8 cellular contexts compared by ENCODE assay signal in genomic region chr17:55237826-55238196, GRCh38. TPM values are rescaled to one million over a fixed set of nuclear protein-coding genes. Genes with fewer than 3 reads are reported as not detected.
DNase-seq lines count a peak whose midpoint lies in the region; ATAC-seq, FAIRE-seq and TF ChIP-seq lines count a peak whose summit lies in the region.

No MANE protein-coding gene starts in this region.

- TF ChIP-seq CTCF in A549 (IDR thresholded peaks at IDR 0.05) (no peak), HCT116 (IDR thresholded peaks at IDR 0.05 in 2 of 3, conservative IDR thresholded peaks at IDR 0.05 in 1 of 3; ENCODE audit: borderline replicate concordance in 1 of 3, insufficient read depth in 1 of 3, low read depth in 2 of 3, low read length in 2 of 3) (no peak), astrocyte of the spinal cord (IDR thresholded peaks at IDR 0.05; ENCODE audit: low read depth, low read length) (no peak)

- H2AFZ ChIP-seq in HCT116 (ENCODE audit: low read depth, low read length, poor library complexity, severe bottlenecking): peak overlapping the region; percentile 81
- peak overlapping the region; percentile 51 for H2AFZ ChIP-seq in mesenchymal stem cell (ENCODE audit: low read depth, low read length)

- BruUV-seq in HCT116 (replicated peaks; lab: Mats Ljungman, UMichigan): no TSS peak

- in situ Hi-C loops in astrocyte of the spinal cord (cut with HindIII; ENCODE audit: low sequenced_read_pairs): no loop called here

- no peak for FAIRE-seq in A549 (lab: Jason Lieb, UNC)

- H3K36me3 ChIP-seq in HCT116 (ENCODE audit: control insufficient read depth in 1 of 2, insufficient read depth in 2 of 2, low read length in 2 of 2) (no peaks in the 10 kb centered on the region), mesenchymal stem cell (ENCODE audit: control insufficient read depth in 1 of 2, insufficient read depth in 2 of 2, low read depth in 1 of 2, low read length in 2 of 2) (no peaks in the 10 kb centered on the region)

- POLR2A ChIA-PET in A549 (lab: Yijun Ruan, JAX) (interaction anchor here (0.6 to 1.5 kb wide), 4 partner anchors 17 to 1676 kb away, joined by 3 to 4 read pairs (median 3); partner anchors contain the start of genes PCTP and TRIM25), HCT116 (lab: Charles Lee) (interaction anchor here (0.8 to 1.0 kb wide), 4 partner anchors 12 to 147 kb away, joined by 3 read pairs; no protein-coding TSS in a partner anchor)

- no peak for TF ChIP-seq EP300 in A549 (IDR thresholded peaks at IDR 0.05)

- H3K23ac ChIP-seq in mesenchymal stem cell (ENCODE audit: low read length in 2 of 2): no peak overlapping the region

- no peak for DNase-seq in A549 (ENCODE audit: low read depth in 1 of 2, low spot score in 1 of 2)
- no peak for DNase-seq in HCT116 (ENCODE audit: low read depth, low spot score)
- DNase-seq in astrocyte of the spinal cord (ENCODE audit: low read depth, low spot score): no peak
- DNase-seq in mesenchymal stem cell: no peak
- no peak for DNase-seq in NCI-H345 treated with DMSO at 0.1 percent for 48 hours (lab: John Stamatoyannopoulos, UW; ENCODE audit: unreplicated experiment)
- no peak for DNase-seq in DMS153 (lab: John Stamatoyannopoulos, UW)
- DNase-seq in NCI-H774 (lab: John Stamatoyannopoulos, UW): no peak

- WGBS in A549 (ENCODE audit: missing lambda C conversion rate): 18% methylated on average over 7 of the region's 7 CpGs
- 55% methylated on average over 7 of the region's 7 CpGs for WGBS in mesenchymal stem cell

- CTCF ChIA-PET in A549 (lab: Yijun Ruan, JAX) (interaction anchor here (1.2 to 3.0 kb wide), 10 partner anchors 9 to 121 kb away, joined by 3 to 12 read pairs (median 4); no protein-coding TSS in a partner anchor), HCT116 (lab: Charles Lee) (interaction anchor here (1.2 to 1.5 kb wide), 2 partner anchors 110 to 232 kb away, joined by 4 to 5 read pairs; no protein-coding TSS in a partner anchor)

- H4K20me1 ChIP-seq in HCT116 (ENCODE audit: insufficient read depth): no peaks in the 10 kb centered on the region

- H3K79me2 ChIP-seq in HCT116 (ENCODE audit: insufficient read depth, low read length): no peaks in the 10 kb centered on the region

- H2BK5ac ChIP-seq in mesenchymal stem cell (ENCODE audit: low read depth, low read length, poor library complexity, severe bottlenecking): no peak overlapping the region

- no peak overlapping the region for H3K9ac ChIP-seq in HCT116 (ENCODE audit: low read length)
- H3K9ac ChIP-seq in mesenchymal stem cell (ENCODE audit: low read length): peak overlapping the region; percentile 85

- no peaks in the 10 kb centered on the region for H3K9me3 ChIP-seq in A549
- H3K9me3 ChIP-seq in HCT116 (ENCODE audit: control insufficient read depth in 1 of 2, insufficient read depth in 1 of 2, low read depth in 1 of 2, low read length in 2 of 2): no peaks in the 10 kb centered on the region
- no peaks in the 10 kb centered on the region for H3K9me3 ChIP-seq in mesenchymal stem cell (ENCODE audit: control insufficient read depth, low read length)

- H3K18ac ChIP-seq in mesenchymal stem cell (ENCODE audit: low read depth in 1 of 2, low read length in 2 of 2): peak overlapping the region in 1 of 2 experiments; percentile 2

- H2BK120ac ChIP-seq in mesenchymal stem cell (ENCODE audit: low read depth, low read length): no peak overlapping the region

- RAD21 ChIA-PET in HCT116 (lab: Charles Lee; ENCODE audit: low non-redundant PET in 1 of 2, low total read pairs in 2 of 2, uncharacterized antibody in 2 of 2, unreplicated experiment in 2 of 2): interaction anchor here (0.6 to 0.7 kb wide), 4 partner anchors 59 to 329 kb away, joined by 3 to 4 read pairs (median 3); no protein-coding TSS in a partner anchor

- TF ChIP-seq RAD21 in A549 (conservative IDR thresholded peaks at IDR 0.05 in 1 of 2, IDR thresholded peaks at IDR 0.05 in 1 of 2): no peak
- no peak for TF ChIP-seq RAD21 in HCT116 (IDR thresholded peaks at IDR 0.05; ENCODE audit: low read depth)

- ATAC-seq in A549: peak in 1 of 2 experiments; percentile 4; a peak in 1 of 6 replicates
- ATAC-seq in HCT116: no peak
- no peak for ATAC-seq in HG03196 (IDR thresholded peaks at IDR 0.05; ENCODE audit: unreplicated experiment)

- H3K4me1 ChIP-seq in A549 (peaks cover 12% of the 10 kb centered on the region; the same call in 2 of the 3 replicates), HCT116 (ENCODE audit: control insufficient read depth in 1 of 2, insufficient read depth in 2 of 2, low read length in 2 of 2) (peaks cover 12 to 16% of the 10 kb centered on the region in 2 experiments), mesenchymal stem cell (ENCODE audit: control insufficient read depth, insufficient read depth, low read depth, low read length) (peaks cover 6% of the 10 kb centered on the region)

- H2BK15ac ChIP-seq in mesenchymal stem cell (ENCODE audit: low read depth, poor library complexity, severe bottlenecking): no peak overlapping the region

- H3K27me3 ChIP-seq in HCT116 (ENCODE audit: insufficient read depth, low read length): no peaks in the 10 kb centered on the region
- peaks cover 13 to 14% of the 10 kb centered on the region in 2 experiments for H3K27me3 ChIP-seq in mesenchymal stem cell (ENCODE audit: control insufficient read depth in 1 of 2, insufficient read depth in 1 of 2, low read length in 2 of 2)

- H3K4me3 ChIP-seq in A549: peak overlapping the region; percentile 56
- H3K4me3 ChIP-seq in HCT116 (replicated peaks in 1 of 2; ENCODE audit: low read depth in 1 of 2, low read length in 2 of 2): no peak overlapping the region
- peak overlapping the region; percentile 60 for H3K4me3 ChIP-seq in astrocyte of the spinal cord (ENCODE audit: low read depth, low read length)
- peak overlapping the region in 1 of 2 experiments; percentile 88 for H3K4me3 ChIP-seq in mesenchymal stem cell (ENCODE audit: insufficient read depth in 1 of 2, low read depth in 1 of 2, low read length in 2 of 2)

- TF ChIP-seq POLR2A in A549 (IDR thresholded peaks at IDR 0.05; ENCODE audit: low read length) (no peak), HCT116 (IDR thresholded peaks at IDR 0.05; ENCODE audit: borderline replicate concordance, extremely low read depth, insufficient read depth, insufficient read length) (no peak)

- no peak overlapping the region for H2AK5ac ChIP-seq in mesenchymal stem cell (ENCODE audit: low read length, severe bottlenecking)

- intact Hi-C loops in HCT116 (cut with micrococcal nuclease): loop anchor here (1.0 to 2.0 kb wide), 2 partner anchors 26 to 59 kb away; partner anchors contain the start of gene HLF

- H4K8ac ChIP-seq in mesenchymal stem cell (ENCODE audit: low read length): peak overlapping the region; percentile 46

- H3K4me2 ChIP-seq in A549 (peak overlapping the region; percentile 90), HCT116 (ENCODE audit: low read length) (peak overlapping the region; percentile 94), mesenchymal stem cell (ENCODE audit: low read length, poor library complexity, severe bottlenecking) (peak overlapping the region; percentile 98)

- H3K9me2 ChIP-seq in HCT116 (ENCODE audit: insufficient read depth): no peaks in the 10 kb centered on the region

- H4K91ac ChIP-seq in mesenchymal stem cell (ENCODE audit: low read length): no peak overlapping the region

- no peaks in the 10 kb centered on the region for H3K79me1 ChIP-seq in mesenchymal stem cell (replicated peaks; ENCODE audit: low read length, poor library complexity, severe bottlenecking)

- H3K14ac ChIP-seq in mesenchymal stem cell (ENCODE audit: low read length in 2 of 2): no peak overlapping the region

- no peak overlapping the region for H3K4ac ChIP-seq in mesenchymal stem cell (ENCODE audit: low read depth in 1 of 2, low read length in 2 of 2)

- H3K27ac ChIP-seq in A549 (peak overlapping the region; percentile 70 to 76), HCT116 (ENCODE audit: low read depth, low read length) (peak overlapping the region; percentile 59; the same call in 1 of the 2 replicates), mesenchymal stem cell (ENCODE audit: low read length, poor library complexity, severe bottlenecking) (no peak overlapping the region)

- H2BK12ac ChIP-seq in mesenchymal stem cell (ENCODE audit: low read length in 2 of 2): no peak overlapping the region

TF ChIP-seq in A549, 52 proteins besides CTCF, POLR2A, EP300 and RAD21 (continues in another document):
- TF ChIP-seq GATA3 (IDR thresholded peaks at IDR 0.05; ENCODE audit: borderline replicate concordance) (no peak), HOXB5 (CRISPR knock-in tag; IDR thresholded peaks at IDR 0.05) (no peak), KDM5A (IDR thresholded peaks at IDR 0.05) (no peak), ZC3H11A (IDR thresholded peaks at IDR 0.05) (no peak), NFE2L2 (conservative IDR thresholded peaks at IDR 0.05; ENCODE audit: low read length) (no peak), JUNB (IDR thresholded peaks at IDR 0.05) (no peak), RFX5 (IDR thresholded peaks at IDR 0.05) (no peak), MYC (IDR thresholded peaks at IDR 0.05; ENCODE audit: borderline replicate concordance, low read length) (no peak), CHD4 (IDR thresholded peaks at IDR 0.05; ENCODE audit: borderline replicate concordance) (no peak)

TF ChIP-seq in HCT116, 20 proteins besides CTCF, POLR2A, EP300 and RAD21 (continues in another document):
- TF ChIP-seq ZFX (IDR thresholded peaks at IDR 0.05) (no peak), FOSL1 (IDR thresholded peaks at IDR 0.05; ENCODE audit: low read depth) (no peak)

RNA-seq across cellular contexts. Expression of gene HLF, which starts 26.9 kb away (rescaled TPM):
- polyA plus RNA-seq in A549 (2011; rRNA removed): 1.0 and 1.4 TPM in 2 replicates
- 0.29 and 0.47 TPM in 2 replicates for polyA plus RNA-seq in A549 (2012; cell fraction: cytosol; rRNA removed)
- 0.28 and 0.56 TPM in 2 replicates for polyA plus RNA-seq in A549 (2012; cell fraction: nucleus; rRNA removed)
- polyA plus RNA-seq in A549 (2017; fragmentation: RNase III; extraction: RNeasy Plus Mini Kit Qiagen cat#74134 plus additional on column Dnase treatment): 0.31 to 0.71 TPM (median 0.35 TPM) in 3 replicates
- polyA minus RNA-seq in A549 (2011; rRNA and poly(A)+ RNA removed): 3.8 and 3.9 TPM in 2 replicates
- total RNA-seq in HCT116 (2021; ENCODE audit: unreplicated experiment): 1.5 TPM
- 1.3 and 1.5 TPM in 2 replicates for polyA plus RNA-seq in HCT116 (2012)
- not detected for polyA plus RNA-seq in mesenchymal stem cell (2013, experiment 1 of 2)
- polyA plus RNA-seq in mesenchymal stem cell (2013, experiment 2 of 2): not detected

Comparison
In these comparisons a context has a peak if more than half of its experiments do, and no peak if none do; other contexts are left out.
1. H3K4me3 ChIP-seq: peak in A549 (single experiment) and astrocyte of the spinal cord (single experiment); none in HCT116 (0 of 2).
2. Peak in every context shown above with its lines, with median percentiles within 50 percentile points of each other: H3K4me2 ChIP-seq.